ENCODE assay signal across 1 cellular context in the genomic region with DNA sequence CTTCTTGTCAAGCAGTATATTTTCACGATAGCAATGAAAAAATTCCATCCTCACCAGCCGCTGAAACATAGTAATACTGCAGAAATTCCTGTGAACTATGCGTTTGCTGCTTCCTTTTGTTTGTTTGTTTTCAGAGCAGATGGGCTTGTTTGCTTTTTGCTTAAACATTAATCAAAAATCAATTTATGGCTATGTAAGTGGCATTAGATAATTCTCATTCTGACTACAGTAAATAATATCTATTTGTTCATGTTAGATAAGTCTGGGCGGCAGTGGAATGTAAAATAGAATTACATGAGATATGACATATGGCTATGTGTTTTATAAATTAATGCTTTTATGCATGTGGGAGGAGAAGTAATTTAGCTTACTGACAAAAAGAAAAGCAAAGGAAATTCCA.
TF ChIP-seq lines count a peak whose summit lies in the region.

No MANE protein-coding gene starts in this region.

TF ChIP-seq in HepG2, 621 proteins besides CTCF, POLR2A, EP300 and RAD21 (continued from another document and continues in another):
- TF ChIP-seq ZNF430 (CRISPR knock-in tag; IDR thresholded peaks at IDR 0.05) (no peak), E2F2 (CRISPR knock-in tag; IDR thresholded peaks at IDR 0.05; ENCODE audit: borderline replicate concordance) (no peak), SP5 (CRISPR knock-in tag; IDR thresholded peaks at IDR 0.05; ENCODE audit: borderline replicate concordance, low read depth) (peak; percentile 48; the same call in 1 of the 2 replicates), MYNN (CRISPR knock-in tag; IDR thresholded peaks at IDR 0.05; ENCODE audit: low read depth) (no peak), NCOR1 (IDR thresholded peaks at IDR 0.05; ENCODE audit: borderline replicate concordance, low read length) (peak; percentile 86; the same call in 1 of the 2 replicates), ZMAT5 (CRISPR knock-in tag; IDR thresholded peaks at IDR 0.05; ENCODE audit: borderline replicate concordance, low read depth) (no peak), NBN (conservative IDR thresholded peaks at IDR 0.05) (no peak), ZNF839 (CRISPR knock-in tag; IDR thresholded peaks at IDR 0.05; ENCODE audit: borderline replicate concordance) (no peak), ZNF263 (CRISPR knock-in tag; IDR thresholded peaks at IDR 0.05) (no peak), E2F1 (CRISPR knock-in tag; IDR thresholded peaks at IDR 0.05) (no peak), GMEB1 (CRISPR knock-in tag; IDR thresholded peaks at IDR 0.05; ENCODE audit: borderline replicate concordance) (no peak), NFE2 (CRISPR knock-in tag; IDR thresholded peaks at IDR 0.05) (no peak), ZNF326 (CRISPR knock-in tag; IDR thresholded peaks at IDR 0.05; ENCODE audit: borderline replicate concordance) (no peak), ISL2 (CRISPR knock-in tag; IDR thresholded peaks at IDR 0.05) (peak; percentile 89), CBX1 (IDR thresholded peaks at IDR 0.05; ENCODE audit: low read depth) (no peak), SALL2 (CRISPR knock-in tag; IDR thresholded peaks at IDR 0.05) (no peak), TFE3 (CRISPR knock-in tag; IDR thresholded peaks at IDR 0.05) (0 out of 2 replicates have a peak, but pooled peaks have one; percentile 28), ZNF431 (CRISPR knock-in tag; IDR thresholded peaks at IDR 0.05; ENCODE audit: borderline replicate concordance, low read depth) (no peak), AGO2 (optimal IDR thresholded peaks at IDR 0.05; ENCODE audit: low read depth, low read length) (no peak), ELF4 (CRISPR knock-in tag; IDR thresholded peaks at IDR 0.05; ENCODE audit: borderline replicate concordance) (no peak), TRAFD1 (CRISPR knock-in tag; IDR thresholded peaks at IDR 0.05; ENCODE audit: borderline replicate concordance) (no peak), ZNF567 (CRISPR knock-in tag; IDR thresholded peaks at IDR 0.05; ENCODE audit: borderline replicate concordance) (no peak), RARG (CRISPR knock-in tag; IDR thresholded peaks at IDR 0.05; ENCODE audit: low read depth) (no peak), YY1 (IDR thresholded peaks at IDR 0.05; ENCODE audit: insufficient read depth, insufficient replicate concordance, low read depth, low read length) (no peak), ZNF777 (CRISPR knock-in tag; IDR thresholded peaks at IDR 0.05) (no peak), IRF1 (CRISPR knock-in tag; IDR thresholded peaks at IDR 0.05; ENCODE audit: low read depth) (no peak)
- TF ChIP-seq, protein P1, sequence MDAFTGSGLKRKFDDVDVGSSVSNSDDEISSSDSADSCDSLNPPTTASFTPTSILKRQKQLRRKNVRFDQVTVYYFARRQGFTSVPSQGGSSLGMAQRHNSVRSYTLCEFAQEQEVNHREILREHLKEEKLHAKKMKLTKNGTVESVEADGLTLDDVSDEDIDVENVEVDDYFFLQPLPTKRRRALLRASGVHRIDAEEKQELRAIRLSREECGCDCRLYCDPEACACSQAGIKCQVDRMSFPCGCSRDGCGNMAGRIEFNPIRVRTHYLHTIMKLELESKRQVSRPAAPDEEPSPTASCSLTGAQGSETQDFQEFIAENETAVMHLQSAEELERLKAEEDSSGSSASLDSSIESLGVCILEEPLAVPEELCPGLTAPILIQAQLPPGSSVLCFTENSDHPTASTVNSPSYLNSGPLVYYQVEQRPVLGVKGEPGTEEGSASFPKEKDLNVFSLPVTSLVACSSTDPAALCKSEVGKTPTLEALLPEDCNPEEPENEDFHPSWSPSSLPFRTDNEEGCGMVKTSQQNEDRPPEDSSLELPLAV (CRISPR knock-in tag; conservative IDR thresholded peaks at IDR 0.05; ENCODE audit: low read depth): no peak
- TF ChIP-seq, protein P2, sequence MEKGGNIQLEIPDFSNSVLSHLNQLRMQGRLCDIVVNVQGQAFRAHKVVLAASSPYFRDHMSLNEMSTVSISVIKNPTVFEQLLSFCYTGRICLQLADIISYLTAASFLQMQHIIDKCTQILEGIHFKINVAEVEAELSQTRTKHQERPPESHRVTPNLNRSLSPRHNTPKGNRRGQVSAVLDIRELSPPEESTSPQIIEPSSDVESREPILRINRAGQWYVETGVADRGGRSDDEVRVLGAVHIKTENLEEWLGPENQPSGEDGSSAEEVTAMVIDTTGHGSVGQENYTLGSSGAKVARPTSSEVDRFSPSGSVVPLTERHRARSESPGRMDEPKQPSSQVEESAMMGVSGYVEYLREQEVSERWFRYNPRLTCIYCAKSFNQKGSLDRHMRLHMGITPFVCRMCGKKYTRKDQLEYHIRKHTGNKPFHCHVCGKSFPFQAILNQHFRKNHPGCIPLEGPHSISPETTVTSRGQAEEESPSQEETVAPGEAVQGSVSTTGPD (CRISPR knock-in tag; IDR thresholded peaks at IDR 0.05): no peak
- TF ChIP-seq, protein P3, sequence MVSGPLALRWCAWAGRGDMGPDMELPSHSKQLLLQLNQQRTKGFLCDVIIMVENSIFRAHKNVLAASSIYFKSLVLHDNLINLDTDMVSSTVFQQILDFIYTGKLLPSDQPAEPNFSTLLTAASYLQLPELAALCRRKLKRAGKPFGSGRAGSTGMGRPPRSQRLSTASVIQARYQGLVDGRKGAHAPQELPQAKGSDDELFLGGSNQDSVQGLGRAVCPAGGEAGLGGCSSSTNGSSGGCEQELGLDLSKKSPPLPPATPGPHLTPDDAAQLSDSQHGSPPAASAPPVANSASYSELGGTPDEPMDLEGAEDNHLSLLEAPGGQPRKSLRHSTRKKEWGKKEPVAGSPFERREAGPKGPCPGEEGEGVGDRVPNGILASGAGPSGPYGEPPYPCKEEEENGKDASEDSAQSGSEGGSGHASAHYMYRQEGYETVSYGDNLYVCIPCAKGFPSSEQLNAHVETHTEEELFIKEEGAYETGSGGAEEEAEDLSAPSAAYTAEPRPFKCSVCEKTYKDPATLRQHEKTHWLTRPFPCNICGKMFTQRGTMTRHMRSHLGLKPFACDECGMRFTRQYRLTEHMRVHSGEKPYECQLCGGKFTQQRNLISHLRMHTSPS (CRISPR knock-in tag; IDR thresholded peaks at IDR 0.05; ENCODE audit: low read depth): no peak
- TF ChIP-seq, protein P4, sequence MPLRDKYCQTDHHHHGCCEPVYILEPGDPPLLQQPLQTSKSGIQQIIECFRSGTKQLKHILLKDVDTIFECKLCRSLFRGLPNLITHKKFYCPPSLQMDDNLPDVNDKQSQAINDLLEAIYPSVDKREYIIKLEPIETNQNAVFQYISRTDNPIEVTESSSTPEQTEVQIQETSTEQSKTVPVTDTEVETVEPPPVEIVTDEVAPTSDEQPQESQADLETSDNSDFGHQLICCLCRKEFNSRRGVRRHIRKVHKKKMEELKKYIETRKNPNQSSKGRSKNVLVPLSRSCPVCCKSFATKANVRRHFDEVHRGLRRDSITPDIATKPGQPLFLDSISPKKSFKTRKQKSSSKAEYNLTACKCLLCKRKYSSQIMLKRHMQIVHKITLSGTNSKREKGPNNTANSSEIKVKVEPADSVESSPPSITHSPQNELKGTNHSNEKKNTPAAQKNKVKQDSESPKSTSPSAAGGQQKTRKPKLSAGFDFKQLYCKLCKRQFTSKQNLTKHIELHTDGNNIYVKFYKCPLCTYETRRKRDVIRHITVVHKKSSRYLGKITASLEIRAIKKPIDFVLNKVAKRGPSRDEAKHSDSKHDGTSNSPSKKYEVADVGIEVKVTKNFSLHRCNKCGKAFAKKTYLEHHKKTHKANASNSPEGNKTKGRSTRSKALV (CRISPR knock-in tag; IDR thresholded peaks at IDR 0.05): no peak
- TF ChIP-seq, protein P5, sequence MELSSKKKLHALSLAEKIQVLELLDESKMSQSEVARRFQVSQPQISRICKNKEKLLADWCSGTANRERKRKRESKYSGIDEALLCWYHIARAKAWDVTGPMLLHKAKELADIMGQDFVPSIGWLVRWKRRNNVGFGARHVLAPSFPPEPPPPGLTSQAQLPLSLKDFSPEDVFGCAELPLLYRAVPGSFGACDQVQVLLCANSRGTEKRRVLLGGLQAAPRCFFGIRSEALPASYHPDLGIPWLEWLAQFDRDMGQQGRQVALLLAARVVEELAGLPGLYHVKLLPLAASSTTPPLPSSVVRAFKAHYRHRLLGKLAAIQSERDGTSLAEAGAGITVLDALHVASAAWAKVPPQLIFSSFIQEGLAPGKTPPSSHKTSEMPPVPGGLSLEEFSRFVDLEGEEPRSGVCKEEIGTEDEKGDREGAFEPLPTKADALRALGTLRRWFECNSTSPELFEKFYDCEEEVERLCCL (CRISPR knock-in tag; IDR thresholded peaks at IDR 0.05; ENCODE audit: borderline replicate concordance): no peak
- TF ChIP-seq, protein P6, sequence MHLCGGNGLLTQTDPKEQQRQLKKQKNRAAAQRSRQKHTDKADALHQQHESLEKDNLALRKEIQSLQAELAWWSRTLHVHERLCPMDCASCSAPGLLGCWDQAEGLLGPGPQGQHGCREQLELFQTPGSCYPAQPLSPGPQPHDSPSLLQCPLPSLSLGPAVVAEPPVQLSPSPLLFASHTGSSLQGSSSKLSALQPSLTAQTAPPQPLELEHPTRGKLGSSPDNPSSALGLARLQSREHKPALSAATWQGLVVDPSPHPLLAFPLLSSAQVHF (CRISPR knock-in tag; IDR thresholded peaks at IDR 0.05): no peak
- TF ChIP-seq, protein P7, sequence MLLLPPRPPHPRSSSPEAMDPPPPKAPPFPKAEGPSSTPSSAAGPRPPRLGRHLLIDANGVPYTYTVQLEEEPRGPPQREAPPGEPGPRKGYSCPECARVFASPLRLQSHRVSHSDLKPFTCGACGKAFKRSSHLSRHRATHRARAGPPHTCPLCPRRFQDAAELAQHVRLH (CRISPR knock-in tag; IDR thresholded peaks at IDR 0.05; ENCODE audit: borderline replicate concordance, low read depth): no peak
- TF ChIP-seq, protein P8, sequence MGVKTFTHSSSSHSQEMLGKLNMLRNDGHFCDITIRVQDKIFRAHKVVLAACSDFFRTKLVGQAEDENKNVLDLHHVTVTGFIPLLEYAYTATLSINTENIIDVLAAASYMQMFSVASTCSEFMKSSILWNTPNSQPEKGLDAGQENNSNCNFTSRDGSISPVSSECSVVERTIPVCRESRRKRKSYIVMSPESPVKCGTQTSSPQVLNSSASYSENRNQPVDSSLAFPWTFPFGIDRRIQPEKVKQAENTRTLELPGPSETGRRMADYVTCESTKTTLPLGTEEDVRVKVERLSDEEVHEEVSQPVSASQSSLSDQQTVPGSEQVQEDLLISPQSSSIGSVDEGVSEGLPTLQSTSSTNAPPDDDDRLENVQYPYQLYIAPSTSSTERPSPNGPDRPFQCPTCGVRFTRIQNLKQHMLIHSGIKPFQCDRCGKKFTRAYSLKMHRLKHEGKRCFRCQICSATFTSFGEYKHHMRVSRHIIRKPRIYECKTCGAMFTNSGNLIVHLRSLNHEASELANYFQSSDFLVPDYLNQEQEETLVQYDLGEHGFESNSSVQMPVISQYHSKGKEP (CRISPR knock-in tag; IDR thresholded peaks at IDR 0.05): no peak
